ENCODE assay signal across 1 cellular context in the genomic region with DNA sequence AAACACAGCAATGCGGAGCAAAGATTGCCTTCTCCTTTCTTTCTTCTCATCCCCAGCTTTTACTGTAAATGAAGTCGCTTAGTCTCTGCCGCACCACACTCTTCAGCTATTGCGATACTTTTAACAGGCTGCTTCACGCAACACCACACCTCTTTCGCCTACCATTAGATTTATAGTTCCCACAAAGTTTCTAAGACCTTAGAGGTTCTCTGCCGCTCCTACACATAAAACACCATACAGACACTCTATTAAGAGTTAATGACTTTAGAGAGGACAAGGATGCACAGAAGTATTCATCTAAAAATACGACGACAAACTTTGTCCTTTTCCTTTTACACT.
TF ChIP-seq lines count a peak whose summit lies in the region.

No MANE protein-coding gene starts in this region.

TF ChIP-seq in H1, 55 proteins besides CTCF, POLR2A, EP300 and RAD21:
- TF ChIP-seq SAP30 (IDR thresholded peaks at IDR 0.05; ENCODE audit: insufficient read depth, insufficient replicate concordance, low read length) (peak; percentile 47), KDM1A (IDR thresholded peaks at IDR 0.05; ENCODE audit: borderline replicate concordance, low read length) (no peak)
